ENCODE assay signal across 9 cellular contexts in genomic region chr6:106114492-106114891, GRCh38. TPM values are rescaled to one million over a fixed set of nuclear protein-coding genes. Genes with fewer than 3 reads are reported as not detected.
DNase-seq lines count a peak whose midpoint lies in the region; ATAC-seq, FAIRE-seq and TF ChIP-seq lines count a peak whose summit lies in the region.
"Had no signal": no experiment of that assay in that cellular context is flagged by ENCODE, and none has a peak within 500 bp of the region (broad histone marks: within the 10 kb centered on the region; RNA-seq: fewer than 3 reads in every experiment).

No MANE protein-coding gene starts in this region.

- no peaks in the 10 kb centered on the region for H3K9me3 Mint-ChIP-seq in activated B cell treated with CpG ODN at 0.5 μM for 24 hours

- peak overlapping the region; percentile 25 for H3K4me3 Mint-ChIP-seq in activated B cell treated with CpG ODN at 0.5 μM for 24 hours

- ATAC-seq in GM18873 (IDR thresholded peaks at IDR 0.05; ENCODE audit: low FRiP score, unreplicated experiment): peak; percentile 82
- ATAC-seq in HG02759 (IDR thresholded peaks at IDR 0.05; ENCODE audit: unreplicated experiment): peak; percentile 92
- peak; percentile 57 for ATAC-seq in activated B cell treated with CpG ODN at 0.5 μM for 24 hours (ENCODE audit: low read depth)
- ATAC-seq: HCT116 had no signal

- H3K9me3 ChIP-seq in small intestine (ENCODE audit: control insufficient read depth, low read depth): no peaks in the 10 kb centered on the region

- no peak overlapping the region for H3K4me3 ChIP-seq in small intestine (ENCODE audit: low read depth in 1 of 2, low read length in 2 of 2)

- FAIRE-seq in small intestine (lab: Jason Lieb, UNC): no peak

- CTCF ChIA-PET in activated B cell treated with CpG ODN at 0.5 μM for 24 hours (lab: Charles Lee): no interaction called here

- no peaks in the 10 kb centered on the region for H3K27me3 ChIP-seq in small intestine (ENCODE audit: control insufficient read depth in 2 of 2, insufficient read depth in 2 of 2, low read length in 2 of 2)

- H3K27me3 Mint-ChIP-seq in activated B cell treated with CpG ODN at 0.5 μM for 24 hours: no peaks in the 10 kb centered on the region

- peak overlapping the region; percentile 5 for H3K27ac Mint-ChIP-seq in activated B cell treated with CpG ODN at 0.5 μM for 24 hours

- H3K27ac ChIP-seq in small intestine (ENCODE audit: low read depth in 1 of 2, low read length in 1 of 2): no peak overlapping the region

- peaks cover 40% of the 10 kb centered on the region for H3K4me1 Mint-ChIP-seq in activated B cell treated with CpG ODN at 0.5 μM for 24 hours

- H3K4me1 ChIP-seq in small intestine (ENCODE audit: control insufficient read depth in 2 of 2, insufficient read depth in 1 of 2, low read depth in 1 of 2, low read length in 1 of 2): peaks cover 2 to 3% of the 10 kb centered on the region in 2 donors

- intact Hi-C loops in activated B cell treated with CpG ODN at 0.5 μM for 24 hours (cut with micrococcal nuclease): loop anchor here (1.0 kb wide), 1 partner anchor 11 kb away; no protein-coding TSS in a partner anchor

- H3K36me3 Mint-ChIP-seq in activated B cell treated with CpG ODN at 0.5 μM for 24 hours (ENCODE audit: low read depth): no peaks in the 10 kb centered on the region

- 73 to 86% (median 78%) methylated on average over 9 of the region's 9 CpGs for WGBS in small intestine, 3 donors

- POLR2A ChIA-PET in activated B cell treated with CpG ODN at 0.5 μM for 24 hours (lab: Charles Lee): interaction anchor here (0.7 to 5.1 kb wide), 2 partner anchors 11 to 16 kb away, joined by 4 to 32 read pairs; no protein-coding TSS in a partner anchor

- no peak for DNase-seq in activated B cell treated with CpG ODN at 0.5 μM for 24 hours
- DNase-seq in stimulated activated CD4-positive, alpha-beta T cell treated with anti-CD3 and anti-CD28 coated beads, Interleukin-12 subunit alpha, Interleukin-12 subunit beta, amount 100 ng/mL, for 4 hours: peak; percentile 52
- no peak for DNase-seq in epidermal melanocyte (ENCODE audit: insufficient read length, low spot score)
- no peak for DNase-seq in NCI-H345 treated with DMSO at 0.1 percent for 48 hours (lab: John Stamatoyannopoulos, UW; ENCODE audit: unreplicated experiment)
- DNase-seq in small intestine: no peak
- no peak for DNase-seq in NCI-H774 (lab: John Stamatoyannopoulos, UW)

- H3K36me3 ChIP-seq in small intestine (ENCODE audit: control insufficient read depth in 2 of 2, insufficient read depth in 2 of 2, low read length in 2 of 2): no peaks in the 10 kb centered on the region

- TF ChIP-seq CTCF in activated B cell treated with CpG ODN at 0.5 μM for 24 hours (IDR thresholded peaks at IDR 0.05): no peak

RNA-seq across cellular contexts. Expression of gene PRDM1, which starts 28.4 kb away (rescaled TPM):
- 16.3 and 16.4 TPM in 2 replicates for total RNA-seq in activated B cell treated with CpG ODN at 0.5 μM for 24 hours
- 1 to 10 TPM in 2 of 3 donors, under 1 TPM in 1; 0.67 to 3.2 (median 2.3) TPM for polyA plus RNA-seq in small intestine
